Comparison of ENCODE assay signal across 25 cellular contexts in the genomic region with DNA sequence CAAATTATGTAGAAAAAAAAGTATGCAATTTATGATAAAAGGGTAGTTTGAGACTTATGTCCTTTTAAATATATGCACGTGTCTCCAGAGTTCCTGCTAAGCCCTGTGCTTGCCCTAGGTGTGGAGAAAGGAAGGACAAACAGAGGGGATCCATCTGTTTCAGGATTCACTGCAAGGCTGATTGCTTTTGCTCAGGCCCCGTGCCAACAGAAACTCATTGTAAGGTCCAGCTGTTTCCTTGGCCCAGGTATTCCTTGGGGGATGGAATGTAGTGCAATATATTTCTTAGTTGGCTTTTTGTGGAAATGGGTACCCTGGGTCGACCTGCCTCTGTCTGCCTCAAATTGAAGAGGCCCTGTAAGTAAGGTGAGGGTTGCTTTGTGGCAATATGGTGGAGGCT.
"Had no signal": no experiment of that assay in that cellular context is flagged by ENCODE, and none has a peak within 500 bp of the region (broad histone marks: within the 10 kb centered on the region; RNA-seq: fewer than 3 reads in every experiment).

No MANE protein-coding gene starts in this region.

- H3K4me3 ChIP-seq: body of pancreas, cardiac muscle cell, colonic mucosa, esophagus squamous epithelium, left ventricle myocardium inferior, lung, right lobe of liver, skin epidermis, thoracic aorta, uterus had no signal

- H3K9me3 ChIP-seq: body of pancreas, colonic mucosa, esophagus squamous epithelium, left ventricle myocardium inferior, neutrophil, right lobe of liver, thoracic aorta, uterus had no signal

- H3K27me3 ChIP-seq: body of pancreas, cardiac muscle cell, colonic mucosa, esophagus squamous epithelium, neutrophil, right lobe of liver, uterus had no signal

- H3K27ac ChIP-seq: body of pancreas, cardiac muscle cell, colonic mucosa, epithelial cell of prostate, esophagus squamous epithelium, left ventricle myocardium inferior, neutrophil, right lobe of liver, skin epidermis, thoracic aorta, uterus had no signal

- H3K4me1 ChIP-seq: body of pancreas, colonic mucosa, esophagus squamous epithelium, left ventricle myocardium inferior, right lobe of liver, uterus had no signal

- DNase-seq: activated CD4-positive, alpha-beta T cell treated with anti-CD3 and anti-CD28 coated beads for 4 hours; activated CD4-positive, alpha-beta T cell treated with anti-CD3 and anti-CD28 coated beads, Interleukin-2, amount 50 U/mL, for 4 hours; activated CD4-positive, CD25-positive, alpha-beta regulatory T cell; activated effector memory CD4-positive, alpha-beta T cell treated with Interleukin-2 at 50 U/mL for 16 hours; activated naive CD4-positive, alpha-beta T cell treated with Interleukin-2 at 50 U/mL for 16 hours; anterior cingulate cortex; cerebellar nuclear complex; colonic mucosa; effector CD8-positive, alpha-beta T cell; esophagus squamous epithelium; foreskin melanocyte; left ventricle myocardium inferior; mesendoderm; right lobe of liver; stimulated activated CD4-positive, alpha-beta T cell treated with anti-CD3 and anti-CD28 coated beads, Interleukin-4, amount 100 ng/mL, for 24 hours; uterus had no signal

- ATAC-seq: body of pancreas; natural killer cell treated with Interleukin-12 subunit alpha and Interleukin-12 subunit beta and Interleukin-15 and Interleukin-18, amount 100 ng/mL, for 72 hours; right lobe of liver; stimulated activated effector memory CD8-positive, alpha-beta T cell treated with anti-CD3 and anti-CD28 coated beads, Interleukin-12 subunit alpha, Interleukin-12 subunit beta, amount 100 ng/mL, for 72 hours had no signal

- H3K36me3 ChIP-seq: cardiac muscle cell, colonic mucosa, esophagus squamous epithelium, left ventricle myocardium inferior, neutrophil, right lobe of liver, thoracic aorta, uterus had no signal
